Comparison of ENCODE assay signal across 8 cellular contexts in genomic region chr6:13455604-13456003, GRCh38. TPM values are rescaled to one million over a fixed set of nuclear protein-coding genes. Genes with fewer than 3 reads are reported as not detected.
DNase-seq lines count a peak whose midpoint lies in the region; ATAC-seq and TF ChIP-seq lines count a peak whose summit lies in the region.

No MANE protein-coding gene starts in this region.

- no peak for ATAC-seq in activated naive CD8-positive, alpha-beta T cell treated with anti-CD3 and anti-CD28 coated beads, Interleukin-2, amount 50 U/mL, for 24 hours
- peak; percentile 13 to 67 (median 14) for ATAC-seq in right lobe of liver

- TF ChIP-seq POLR2A in right lobe of liver (IDR thresholded peaks at IDR 0.05): no peak
- TF ChIP-seq POLR2A in transverse colon (IDR thresholded peaks at IDR 0.05): no peak

- CTCF ChIA-PET in activated naive CD4-positive, alpha-beta T cell treated with anti-CD3 and anti-CD28 coated beads, Interleukin-2, amount 10 ng/mL, durations not matched to agents 7 days and 5 days (lab: Charles Lee): no interaction called here

- DNase-seq in activated naive CD4-positive, alpha-beta T cell treated with anti-CD3 and anti-CD28 coated beads, Interleukin-2, amount 10 ng/mL, durations not matched to agents 7 days and 5 days: no peak
- no peak for DNase-seq in activated naive CD8-positive, alpha-beta T cell treated with anti-CD3 and anti-CD28 coated beads, Interleukin-2, amount 50 U/mL, for 24 hours
- DNase-seq in right lobe of liver (peak in 1 of 3 donors; percentile 38), transverse colon (no peak), HCEC 1CT (no peak), endothelial cell (ENCODE audit: low spot score) (no peak), NOMO-1 treated with DMSO at 0.1 percent for 48 hours (lab: John Stamatoyannopoulos, UW; ENCODE audit: unreplicated experiment) (no peak)

- H3K4me3 Mint-ChIP-seq in activated naive CD4-positive, alpha-beta T cell treated with anti-CD3 and anti-CD28 coated beads, Interleukin-2, amount 50 U/mL, for 24 hours: peak overlapping the region; percentile 48
- H3K4me3 Mint-ChIP-seq in activated naive CD4-positive, alpha-beta T cell treated with anti-CD3 and anti-CD28 coated beads, Interleukin-2, amount 10 ng/mL, durations not matched to agents 7 days and 5 days: no peak overlapping the region
- peak overlapping the region; percentile 31 for H3K4me3 Mint-ChIP-seq in activated naive CD8-positive, alpha-beta T cell treated with anti-CD3 and anti-CD28 coated beads, Interleukin-2, amount 50 U/mL, for 24 hours
- H3K4me3 Mint-ChIP-seq in endothelial cell (ENCODE audit: unreplicated experiment): no peak overlapping the region

- peaks cover 69% of the 10 kb centered on the region for H3K4me1 Mint-ChIP-seq in activated naive CD4-positive, alpha-beta T cell treated with anti-CD3 and anti-CD28 coated beads, Interleukin-2, amount 50 U/mL, for 24 hours
- H3K4me1 Mint-ChIP-seq in activated naive CD4-positive, alpha-beta T cell treated with anti-CD3 and anti-CD28 coated beads, Interleukin-2, amount 10 ng/mL, durations not matched to agents 7 days and 5 days: peaks cover 31% of the 10 kb centered on the region
- peaks cover 79% of the 10 kb centered on the region for H3K4me1 Mint-ChIP-seq in activated naive CD8-positive, alpha-beta T cell treated with anti-CD3 and anti-CD28 coated beads, Interleukin-2, amount 50 U/mL, for 24 hours
- H3K4me1 Mint-ChIP-seq in endothelial cell (ENCODE audit: unreplicated experiment): peaks cover 23% of the 10 kb centered on the region

- intact Hi-C loops in right lobe of liver (cut with DNase I): no loop called here
- intact Hi-C loops in transverse colon (cut with DNase I; ENCODE audit: low total_unique reads): no loop called here

- H3K36me3 ChIP-seq in right lobe of liver (no peaks in the 10 kb centered on the region), transverse colon (no peaks in the 10 kb centered on the region)

- H3K4me3 ChIP-seq in right lobe of liver: no peak overlapping the region
- H3K4me3 ChIP-seq in transverse colon: no peak overlapping the region

- H3K4me1 ChIP-seq in right lobe of liver: peaks cover 0 to 54% (median 0%) of the 10 kb centered on the region in 4 donors
- H3K4me1 ChIP-seq in transverse colon: peaks cover 11 to 30% (median 15%) of the 10 kb centered on the region in 4 donors

- H3K36me3 Mint-ChIP-seq in activated naive CD4-positive, alpha-beta T cell treated with anti-CD3 and anti-CD28 coated beads, Interleukin-2, amount 50 U/mL, for 24 hours: no peaks in the 10 kb centered on the region
- no peaks in the 10 kb centered on the region for H3K36me3 Mint-ChIP-seq in activated naive CD4-positive, alpha-beta T cell treated with anti-CD3 and anti-CD28 coated beads, Interleukin-2, amount 10 ng/mL, durations not matched to agents 7 days and 5 days
- peaks cover 15% of the 10 kb centered on the region for H3K36me3 Mint-ChIP-seq in activated naive CD8-positive, alpha-beta T cell treated with anti-CD3 and anti-CD28 coated beads, Interleukin-2, amount 50 U/mL, for 24 hours (ENCODE audit: low read depth)
- peaks cover 27% of the 10 kb centered on the region for H3K36me3 Mint-ChIP-seq in endothelial cell (ENCODE audit: low read depth, unreplicated experiment)

- H3K9me3 Mint-ChIP-seq in activated naive CD4-positive, alpha-beta T cell treated with anti-CD3 and anti-CD28 coated beads, Interleukin-2, amount 50 U/mL, for 24 hours: no peaks in the 10 kb centered on the region
- no peaks in the 10 kb centered on the region for H3K9me3 Mint-ChIP-seq in activated naive CD4-positive, alpha-beta T cell treated with anti-CD3 and anti-CD28 coated beads, Interleukin-2, amount 10 ng/mL, durations not matched to agents 7 days and 5 days
- H3K9me3 Mint-ChIP-seq in activated naive CD8-positive, alpha-beta T cell treated with anti-CD3 and anti-CD28 coated beads, Interleukin-2, amount 50 U/mL, for 24 hours: no peaks in the 10 kb centered on the region
- no peaks in the 10 kb centered on the region for H3K9me3 Mint-ChIP-seq in endothelial cell (ENCODE audit: unreplicated experiment)

- in situ Hi-C loops in transverse colon (cut with MboI; ENCODE audit: low pct_ligation_motif_present in 1 of 4, low pct_unique_long_range_greater_than_20kb in 1 of 4, low sequenced_read_pairs in 3 of 4): no loop called here

- peak overlapping the region; percentile 91 for H3K27ac Mint-ChIP-seq in activated naive CD4-positive, alpha-beta T cell treated with anti-CD3 and anti-CD28 coated beads, Interleukin-2, amount 50 U/mL, for 24 hours
- H3K27ac Mint-ChIP-seq in activated naive CD4-positive, alpha-beta T cell treated with anti-CD3 and anti-CD28 coated beads, Interleukin-2, amount 10 ng/mL, durations not matched to agents 7 days and 5 days: no peak overlapping the region
- H3K27ac Mint-ChIP-seq in activated naive CD8-positive, alpha-beta T cell treated with anti-CD3 and anti-CD28 coated beads, Interleukin-2, amount 50 U/mL, for 24 hours: peak overlapping the region; percentile 93
- no peak overlapping the region for H3K27ac Mint-ChIP-seq in endothelial cell (ENCODE audit: unreplicated experiment)

- H3K27me3 ChIP-seq in right lobe of liver (no peaks in the 10 kb centered on the region), transverse colon (no peaks in the 10 kb centered on the region)

- no peak for TF ChIP-seq EP300 in transverse colon (IDR thresholded peaks at IDR 0.05; ENCODE audit: low read depth)

- no peaks in the 10 kb centered on the region for H3K27me3 Mint-ChIP-seq in activated naive CD4-positive, alpha-beta T cell treated with anti-CD3 and anti-CD28 coated beads, Interleukin-2, amount 50 U/mL, for 24 hours
- no peaks in the 10 kb centered on the region for H3K27me3 Mint-ChIP-seq in activated naive CD4-positive, alpha-beta T cell treated with anti-CD3 and anti-CD28 coated beads, Interleukin-2, amount 10 ng/mL, durations not matched to agents 7 days and 5 days
- H3K27me3 Mint-ChIP-seq in activated naive CD8-positive, alpha-beta T cell treated with anti-CD3 and anti-CD28 coated beads, Interleukin-2, amount 50 U/mL, for 24 hours: no peaks in the 10 kb centered on the region
- peaks cover 10% of the 10 kb centered on the region for H3K27me3 Mint-ChIP-seq in endothelial cell (ENCODE audit: unreplicated experiment)

- no peak for TF ChIP-seq CTCF in right lobe of liver (IDR thresholded peaks at IDR 0.05)
- no peak for TF ChIP-seq CTCF in transverse colon (IDR thresholded peaks at IDR 0.05)
- TF ChIP-seq CTCF in endothelial cell (IDR thresholded peaks at IDR 0.05; ENCODE audit: unreplicated experiment): no peak

- no peaks in the 10 kb centered on the region for H3K9me3 ChIP-seq in right lobe of liver
- no peaks in the 10 kb centered on the region for H3K9me3 ChIP-seq in transverse colon

- H3K27ac ChIP-seq in right lobe of liver (peak overlapping the region in 2 of 3 donors; percentile 28 to 70), transverse colon (peak overlapping the region; percentile 54 to 66 (median 64))

- 20% methylated on average over 2 of the region's 4 CpGs for WGBS in right lobe of liver (ENCODE audit: insufficient coverage, low coverage, low lambda C conversion rate, missing lambda C conversion rate)
- 57% methylated on average over 4 of the region's 4 CpGs; no CpG with 5 or more reads in 1 of the 2 donors for WGBS in transverse colon (ENCODE audit: low coverage in 1 of 2), 2 donors

RNA-seq across cellular contexts. Expression of gene GFOD1, which starts 31.8 kb away (rescaled TPM):
- total RNA-seq in right lobe of liver (1 to 10 TPM; 5.4 to 8.5 (median 7.5) TPM), transverse colon (10 to 100 TPM in 3 of 4 donors, 1 to 10 TPM in 1; 8.4 to 36.7 (median 19.9) TPM), endothelial cell (ENCODE audit: unreplicated experiment) (47.6 TPM)

Comparison
In these comparisons a context has a peak if more than half of its experiments do, and no peak if none do; other contexts are left out.
1. H3K27ac Mint-ChIP-seq: peak in activated naive CD4-positive, alpha-beta T cell treated with anti-CD3 and anti-CD28 coated beads, Interleukin-2, amount 50 U/mL, for 24 hours (single experiment) and activated naive CD8-positive, alpha-beta T cell treated with anti-CD3 and anti-CD28 coated beads, Interleukin-2, amount 50 U/mL, for 24 hours (single experiment); none in activated naive CD4-positive, alpha-beta T cell treated with anti-CD3 and anti-CD28 coated beads, Interleukin-2, amount 10 ng/mL, durations not matched to agents 7 days and 5 days (single experiment) and endothelial cell (single experiment).
2. H3K4me3 Mint-ChIP-seq: peak in activated naive CD4-positive, alpha-beta T cell treated with anti-CD3 and anti-CD28 coated beads, Interleukin-2, amount 50 U/mL, for 24 hours (single experiment) and activated naive CD8-positive, alpha-beta T cell treated with anti-CD3 and anti-CD28 coated beads, Interleukin-2, amount 50 U/mL, for 24 hours (single experiment); none in activated naive CD4-positive, alpha-beta T cell treated with anti-CD3 and anti-CD28 coated beads, Interleukin-2, amount 10 ng/mL, durations not matched to agents 7 days and 5 days (single experiment) and endothelial cell (single experiment).